Comparison of ENCODE assay signal across 22 cellular contexts in genomic region chr3:81622395-81622794, GRCh38.
DNase-seq lines count a peak whose midpoint lies in the region; ATAC-seq, FAIRE-seq and TF ChIP-seq lines count a peak whose summit lies in the region.
"Had no signal": no experiment of that assay in that cellular context is flagged by ENCODE, and none has a peak within 500 bp of the region (broad histone marks: within the 10 kb centered on the region; RNA-seq: fewer than 3 reads in every experiment).

No MANE protein-coding gene starts in this region.

- 91% methylated on average over 4 of the region's 4 CpGs for WGBS in GM12878 (ENCODE audit: insufficient coverage, insufficient replicate concordance, low lambda C conversion rate, missing lambda C conversion rate)

- TF ChIP-seq EP300 in GM12878 (IDR thresholded peaks at IDR 0.05; ENCODE audit: borderline replicate concordance in 1 of 2, control insufficient read depth in 1 of 2, low read depth in 2 of 2, low read length in 2 of 2), result no peak

- TF ChIP-seq POLR2A in GM12878 (IDR thresholded peaks at IDR 0.05; ENCODE audit: low read depth, low read length), result no peak

- TF ChIP-seq CTCF in BJ (IDR thresholded peaks at IDR 0.05; ENCODE audit: insufficient read depth, low read depth, low read length), result no peak
- no peak for TF ChIP-seq CTCF in GM12878 (IDR thresholded peaks at IDR 0.05 in 2 of 3, conservative IDR thresholded peaks at IDR 0.05 in 1 of 3; ENCODE audit: control insufficient read depth in 2 of 3, extremely low read depth in 1 of 3, insufficient read depth in 1 of 3, low read depth in 3 of 3, low read length in 3 of 3)

- H3K4me2 ChIP-seq in GM12878 (ENCODE audit: control insufficient read depth, insufficient read depth), result no peak overlapping the region
- H3K4me2 ChIP-seq: BLaER1 had no signal

- H3K27me3 ChIP-seq in BJ (ENCODE audit: control insufficient read depth, insufficient read depth, low read length) (no peaks in the 10 kb centered on the region), GM12878 (replicated peaks in 1 of 2; ENCODE audit: control insufficient read depth in 2 of 2, insufficient read depth in 2 of 2, low read length in 1 of 2) (no peaks in the 10 kb centered on the region)
- H3K27me3 ChIP-seq: BLaER1 had no signal

- SMC1A ChIA-PET in GM12878 (lab: Charles Lee; ENCODE audit: uncharacterized antibody, unreplicated experiment), result interaction anchor here (0.6 kb wide), 1 partner anchor 38 kb away, joined by 3 read pairs; no protein-coding TSS in a partner anchor

- CTCF ChIA-PET in BJ (lab: Yijun Ruan, JAX) (no interaction called here), GM12878 (lab: Yijun Ruan, JAX) (no interaction called here)

- no peaks in the 10 kb centered on the region for H3K4me1 ChIP-seq in GM12878 (ENCODE audit: control insufficient read depth, insufficient read depth, low read length)
- H3K4me1 ChIP-seq: BLaER1 had no signal

- H3K9ac ChIP-seq in GM12878 (ENCODE audit: control insufficient read depth, insufficient read depth, low read length), result no peak overlapping the region
- H3K9ac ChIP-seq: BLaER1 had no signal

- no peaks in the 10 kb centered on the region for H3K36me3 ChIP-seq in BJ (ENCODE audit: control insufficient read depth, insufficient read depth, low read length)
- H3K36me3 ChIP-seq in GM12878 (ENCODE audit: control insufficient read depth in 2 of 2, insufficient read depth in 2 of 2, low read length in 1 of 2), result no peaks in the 10 kb centered on the region; a peak in 1 of 4 replicates
- H3K36me3 ChIP-seq: HAP-1 had no signal

- no peak overlapping the region for H3K27ac ChIP-seq in GM12878 (ENCODE audit: control insufficient read depth, insufficient read depth)
- H3K27ac ChIP-seq: BLaER1 had no signal

- H2AFZ ChIP-seq in GM12878 (ENCODE audit: control insufficient read depth, low read depth, low read length), result no peak overlapping the region

- BruUV-seq in GM12878 (replicated peaks; lab: Mats Ljungman, UMichigan), result TSS peak; percentile 1

- no peaks in the 10 kb centered on the region for H3K79me2 ChIP-seq in GM12878 (ENCODE audit: control insufficient read depth, insufficient read depth, low read length)

- H3K4me3 ChIP-seq in BJ (ENCODE audit: low read depth, low read length) (no peak overlapping the region), GM12878 (no peak overlapping the region)
- H3K4me3 ChIP-seq: BLaER1, HAP-1 had no signal

- H3K9me3 ChIP-seq in GM12878 (replicated peaks; ENCODE audit: control insufficient read depth, insufficient read depth, low read length), result no peaks in the 10 kb centered on the region
- H3K9me3 ChIP-seq: BLaER1, HAP-1 had no signal

- in situ Hi-C loops in GM12878 (cut with MboI), result no loop called here

- TF ChIP-seq RAD21 in GM12878 (IDR thresholded peaks at IDR 0.05; ENCODE audit: insufficient read depth, low read depth, low read length), result no peak

- RAD21 ChIA-PET in GM12878 (lab: Charles Lee; ENCODE audit: unreplicated experiment), result no interaction called here

- DNase-seq in BJ (ENCODE audit: low read depth) (peak; percentile 5), HCEC 1CT (peak; percentile 19), GM12878 (ENCODE audit: low read depth, low spot score) (no peak), iris pigment epithelial cell (ENCODE audit: low read depth) (peak; percentile 24), DMS153 (lab: John Stamatoyannopoulos, UW) (no peak), retina (no peak)
- no peak for DNase-seq in activated CD4-positive, CD25-positive, alpha-beta regulatory T cell (lab: John Stamatoyannopoulos, UW)
- DNase-seq: CD8-positive, alpha-beta T cell; DMS79 treated with DMSO at 0.1 percent for 48 hours; GDM1; KG1; NCI-H1048; NCI-H1436 treated with DMSO at 0.1 percent for 48 hours; NCI-H2081; NCI-H524; T-cell had no signal

- H4K20me1 ChIP-seq in GM12878 (ENCODE audit: control insufficient read depth, insufficient read depth), result no peaks in the 10 kb centered on the region
- H4K20me1 ChIP-seq: BLaER1 had no signal

- FAIRE-seq in GM12878 (lab: Jason Lieb, UNC), result no peak
- FAIRE-seq: D721Med, GM19239 had no signal

- intact Hi-C loops in GM12878 (cut with micrococcal nuclease; ENCODE audit: unreplicated experiment), result no loop called here

- POLR2A ChIA-PET in BJ (lab: Charles Lee), result no interaction called here
- POLR2A ChIA-PET in GM12878 (lab: Charles Lee), result no interaction called here

- ATAC-seq in GM12878 (no peak), GM18870 (IDR thresholded peaks at IDR 0.05; ENCODE audit: unreplicated experiment) (no peak)
- ATAC-seq: CD8-positive, alpha-beta T cell; Panc1; T-cell had no signal

TF ChIP-seq in GM12878, 131 proteins besides CTCF, POLR2A, EP300 and RAD21 (continues in another document):
- no peak for TF ChIP-seq KLF5 (IDR thresholded peaks at IDR 0.05; ENCODE audit: partially characterized antibody)
- TF ChIP-seq SREBF2 (IDR thresholded peaks at IDR 0.05; ENCODE audit: low read length), result no peak
- no peak for TF ChIP-seq PML (IDR thresholded peaks at IDR 0.05; ENCODE audit: low read length)
- TF ChIP-seq SUZ12 (IDR thresholded peaks at IDR 0.05; ENCODE audit: unreplicated experiment), result no peak
- TF ChIP-seq LARP7 (IDR thresholded peaks at IDR 0.05), result no peak
- no peak for TF ChIP-seq MEF2B (IDR thresholded peaks at IDR 0.05; ENCODE audit: partially characterized antibody, poor library complexity, severe bottlenecking)
- TF ChIP-seq BHLHE40 (IDR thresholded peaks at IDR 0.05; ENCODE audit: borderline replicate concordance in 1 of 2, low read depth in 2 of 2, low read length in 1 of 2), result no peak
- no peak for TF ChIP-seq ZBTB40 (IDR thresholded peaks at IDR 0.05; ENCODE audit: borderline replicate concordance)
- TF ChIP-seq ATF3 (IDR thresholded peaks at IDR 0.05; ENCODE audit: borderline replicate concordance, extremely low read depth, low read depth, low read length), result no peak
- TF ChIP-seq HDGF (IDR thresholded peaks at IDR 0.05), result no peak
- no peak for TF ChIP-seq EZH2 (IDR thresholded peaks at IDR 0.05; ENCODE audit: borderline replicate concordance, control insufficient read depth, low read depth, low read length)
- TF ChIP-seq ZBTB33 (IDR thresholded peaks at IDR 0.05), result no peak
- TF ChIP-seq ATF2 (IDR thresholded peaks at IDR 0.05; ENCODE audit: low read length), result no peak
- TF ChIP-seq CBFB (IDR thresholded peaks at IDR 0.05; ENCODE audit: low read depth), result no peak

Comparison
In these comparisons a context has a peak if more than half of its experiments do, and no peak if none do; other contexts are left out.
1. DNase-seq: peak in BJ (single experiment), HCEC 1CT (single experiment) and iris pigment epithelial cell (single experiment); none in GM12878 (single experiment), activated CD4-positive, CD25-positive, alpha-beta regulatory T cell (0 of 4), DMS153 (single experiment) and retina (single experiment).